1 cellular context compared by ENCODE assay signal in genomic region chr1:237999426-238000052, GRCh38.
TF ChIP-seq lines count a peak whose summit lies in the region.

No MANE protein-coding gene starts in this region.

TF ChIP-seq in GM12878, 131 proteins besides CTCF, POLR2A, EP300 and RAD21 (continued from another document):
- TF ChIP-seq, protein P1, sequence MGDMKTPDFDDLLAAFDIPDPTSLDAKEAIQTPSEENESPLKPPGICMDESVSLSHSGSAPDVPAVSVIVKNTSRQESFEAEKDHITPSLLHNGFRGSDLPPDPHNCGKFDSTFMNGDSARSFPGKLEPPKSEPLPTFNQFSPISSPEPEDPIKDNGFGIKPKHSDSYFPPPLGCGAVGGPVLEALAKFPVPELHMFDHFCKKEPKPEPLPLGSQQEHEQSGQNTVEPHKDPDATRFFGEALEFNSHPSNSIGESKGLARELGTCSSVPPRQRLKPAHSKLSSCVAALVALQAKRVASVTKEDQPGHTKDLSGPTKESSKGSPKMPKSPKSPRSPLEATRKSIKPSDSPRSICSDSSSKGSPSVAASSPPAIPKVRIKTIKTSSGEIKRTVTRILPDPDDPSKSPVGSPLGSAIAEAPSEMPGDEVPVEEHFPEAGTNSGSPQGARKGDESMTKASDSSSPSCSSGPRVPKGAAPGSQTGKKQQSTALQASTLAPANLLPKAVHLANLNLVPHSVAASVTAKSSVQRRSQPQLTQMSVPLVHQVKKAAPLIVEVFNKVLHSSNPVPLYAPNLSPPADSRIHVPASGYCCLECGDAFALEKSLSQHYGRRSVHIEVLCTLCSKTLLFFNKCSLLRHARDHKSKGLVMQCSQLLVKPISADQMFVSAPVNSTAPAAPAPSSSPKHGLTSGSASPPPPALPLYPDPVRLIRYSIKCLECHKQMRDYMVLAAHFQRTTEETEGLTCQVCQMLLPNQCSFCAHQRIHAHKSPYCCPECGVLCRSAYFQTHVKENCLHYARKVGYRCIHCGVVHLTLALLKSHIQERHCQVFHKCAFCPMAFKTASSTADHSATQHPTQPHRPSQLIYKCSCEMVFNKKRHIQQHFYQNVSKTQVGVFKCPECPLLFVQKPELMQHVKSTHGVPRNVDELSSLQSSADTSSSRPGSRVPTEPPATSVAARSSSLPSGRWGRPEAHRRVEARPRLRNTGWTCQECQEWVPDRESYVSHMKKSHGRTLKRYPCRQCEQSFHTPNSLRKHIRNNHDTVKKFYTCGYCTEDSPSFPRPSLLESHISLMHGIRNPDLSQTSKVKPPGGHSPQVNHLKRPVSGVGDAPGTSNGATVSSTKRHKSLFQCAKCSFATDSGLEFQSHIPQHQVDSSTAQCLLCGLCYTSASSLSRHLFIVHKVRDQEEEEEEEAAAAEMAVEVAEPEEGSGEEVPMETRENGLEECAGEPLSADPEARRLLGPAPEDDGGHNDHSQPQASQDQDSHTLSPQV (IDR thresholded peaks at IDR 0.05) = no peak
- TF ChIP-seq, protein P2, sequence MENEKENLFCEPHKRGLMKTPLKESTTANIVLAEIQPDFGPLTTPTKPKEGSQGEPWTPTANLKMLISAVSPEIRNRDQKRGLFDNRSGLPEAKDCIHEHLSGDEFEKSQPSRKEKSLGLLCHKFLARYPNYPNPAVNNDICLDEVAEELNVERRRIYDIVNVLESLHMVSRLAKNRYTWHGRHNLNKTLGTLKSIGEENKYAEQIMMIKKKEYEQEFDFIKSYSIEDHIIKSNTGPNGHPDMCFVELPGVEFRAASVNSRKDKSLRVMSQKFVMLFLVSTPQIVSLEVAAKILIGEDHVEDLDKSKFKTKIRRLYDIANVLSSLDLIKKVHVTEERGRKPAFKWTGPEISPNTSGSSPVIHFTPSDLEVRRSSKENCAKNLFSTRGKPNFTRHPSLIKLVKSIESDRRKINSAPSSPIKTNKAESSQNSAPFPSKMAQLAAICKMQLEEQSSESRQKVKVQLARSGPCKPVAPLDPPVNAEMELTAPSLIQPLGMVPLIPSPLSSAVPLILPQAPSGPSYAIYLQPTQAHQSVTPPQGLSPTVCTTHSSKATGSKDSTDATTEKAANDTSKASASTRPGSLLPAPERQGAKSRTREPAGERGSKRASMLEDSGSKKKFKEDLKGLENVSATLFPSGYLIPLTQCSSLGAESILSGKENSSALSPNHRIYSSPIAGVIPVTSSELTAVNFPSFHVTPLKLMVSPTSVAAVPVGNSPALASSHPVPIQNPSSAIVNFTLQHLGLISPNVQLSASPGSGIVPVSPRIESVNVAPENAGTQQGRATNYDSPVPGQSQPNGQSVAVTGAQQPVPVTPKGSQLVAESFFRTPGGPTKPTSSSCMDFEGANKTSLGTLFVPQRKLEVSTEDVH (IDR thresholded peaks at IDR 0.05; ENCODE audit: low read depth, partially characterized antibody) = no peak
- TF ChIP-seq ZNF687 (IDR thresholded peaks at IDR 0.05) (no peak), YY1 (IDR thresholded peaks at IDR 0.05; ENCODE audit: low read depth, low read length) (no peak), RUNX3 (IDR thresholded peaks at IDR 0.05; ENCODE audit: low read length) (peak; percentile 29; the same call in 1 of the 2 replicates), ETV6 (conservative IDR thresholded peaks at IDR 0.05 in 1 of 2, IDR thresholded peaks at IDR 0.05 in 1 of 2; ENCODE audit: borderline replicate concordance in 1 of 2, low read depth in 1 of 2) (no peak), MXI1 (IDR thresholded peaks at IDR 0.05; ENCODE audit: low read depth, low read length) (no peak), MYB (IDR thresholded peaks at IDR 0.05; ENCODE audit: borderline replicate concordance, low read depth, low read length) (no peak), PML (IDR thresholded peaks at IDR 0.05; ENCODE audit: low read length) (no peak), WRNIP1 (IDR thresholded peaks at IDR 0.05; ENCODE audit: borderline replicate concordance, low read depth, low read length) (no peak), NFIC (IDR thresholded peaks at IDR 0.05; ENCODE audit: low read depth, low read length) (no peak), ZNF622 (IDR thresholded peaks at IDR 0.05) (no peak), ZSCAN29 (IDR thresholded peaks at IDR 0.05) (no peak), MEF2A (IDR thresholded peaks at IDR 0.05; ENCODE audit: insufficient read depth, low read depth, low read length) (no peak), NR2C1 (IDR thresholded peaks at IDR 0.05) (no peak), SUZ12 (IDR thresholded peaks at IDR 0.05; ENCODE audit: unreplicated experiment) (no peak), ZNF217 (IDR thresholded peaks at IDR 0.05) (peak; percentile 54; the same call in 1 of the 2 replicates), CREB1 (IDR thresholded peaks at IDR 0.05; ENCODE audit: low read depth) (no peak), IKZF2 (IDR thresholded peaks at IDR 0.05) (0 out of 4 replicates have a peak, but pooled peaks have one; percentile 11 to 13), CHD1 (IDR thresholded peaks at IDR 0.05; ENCODE audit: low read depth, low read length) (no peak), ATF7 (IDR thresholded peaks at IDR 0.05; ENCODE audit: low read depth) (no peak), USF2 (IDR thresholded peaks at IDR 0.05; ENCODE audit: borderline replicate concordance, low read depth, low read length) (no peak), IKZF1 (conservative IDR thresholded peaks at IDR 0.05) (0 out of 2 replicates have a peak, but pooled peaks have one; percentile 17), RCOR1 (conservative IDR thresholded peaks at IDR 0.05; ENCODE audit: low read depth, low read length) (no peak), EGR1 (IDR thresholded peaks at IDR 0.05; ENCODE audit: borderline replicate concordance in 1 of 2, low read depth in 2 of 2, low read length in 2 of 2) (no peak), SPI1 (IDR thresholded peaks at IDR 0.05; ENCODE audit: borderline replicate concordance, insufficient read depth, low read depth, low read length) (no peak)
- TF ChIP-seq, protein P3, sequence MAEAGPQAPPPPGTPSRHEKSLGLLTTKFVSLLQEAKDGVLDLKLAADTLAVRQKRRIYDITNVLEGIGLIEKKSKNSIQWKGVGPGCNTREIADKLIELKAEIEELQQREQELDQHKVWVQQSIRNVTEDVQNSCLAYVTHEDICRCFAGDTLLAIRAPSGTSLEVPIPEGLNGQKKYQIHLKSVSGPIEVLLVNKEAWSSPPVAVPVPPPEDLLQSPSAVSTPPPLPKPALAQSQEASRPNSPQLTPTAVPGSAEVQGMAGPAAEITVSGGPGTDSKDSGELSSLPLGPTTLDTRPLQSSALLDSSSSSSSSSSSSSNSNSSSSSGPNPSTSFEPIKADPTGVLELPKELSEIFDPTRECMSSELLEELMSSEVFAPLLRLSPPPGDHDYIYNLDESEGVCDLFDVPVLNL (IDR thresholded peaks at IDR 0.05; ENCODE audit: low read depth, low read length) = no peak
